Comparison of ENCODE assay signal across 9 cellular contexts in the genomic region with DNA sequence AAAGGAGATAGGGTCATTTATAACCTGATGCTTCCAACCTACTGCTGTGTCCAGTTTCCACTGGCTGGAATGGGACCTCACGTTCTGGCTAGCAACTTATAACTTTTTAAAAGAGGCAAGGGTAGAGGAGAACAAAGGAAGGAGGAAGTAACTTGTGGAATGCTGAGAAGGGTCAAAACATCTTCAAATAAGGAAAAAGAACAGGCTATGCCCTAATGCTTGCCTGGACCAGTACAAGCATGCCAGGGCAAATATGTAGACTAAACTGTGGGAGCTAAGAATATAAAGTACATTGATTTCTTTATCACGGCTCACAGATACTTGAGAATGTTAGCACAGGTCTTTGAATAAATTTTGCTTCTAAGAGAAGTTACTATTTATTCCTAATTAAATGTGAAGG. TPM values are rescaled to one million over a fixed set of nuclear protein-coding genes. Genes with fewer than 3 reads are reported as not detected.
DNase-seq lines count a peak whose midpoint lies in the region; ATAC-seq, FAIRE-seq and TF ChIP-seq lines count a peak whose summit lies in the region.
"Had no signal": no experiment of that assay in that cellular context is flagged by ENCODE, and none has a peak within 500 bp of the region (broad histone marks: within the 10 kb centered on the region; RNA-seq: fewer than 3 reads in every experiment).

No MANE protein-coding gene starts in this region.

- H3K4me3 Mint-ChIP-seq in activated naive CD4-positive, alpha-beta T cell treated with anti-CD3 and anti-CD28 coated beads, Interleukin-2, amount 10 ng/mL, durations not matched to agents 7 days and 5 days: peak overlapping the region; percentile 29
- peak overlapping the region; percentile 51 for H3K4me3 Mint-ChIP-seq in activated CD8-positive, alpha-beta T cell treated with anti-CD3 and anti-CD28 coated beads for 36 hours

- CTCF ChIA-PET in activated naive CD4-positive, alpha-beta T cell treated with anti-CD3 and anti-CD28 coated beads, Interleukin-2, amount 10 ng/mL, durations not matched to agents 7 days and 5 days (lab: Charles Lee): interaction anchor here (0.8 kb wide), 1 partner anchor 173 kb away, joined by 3 read pairs; no protein-coding TSS in a partner anchor
- CTCF ChIA-PET in activated CD8-positive, alpha-beta T cell treated with anti-CD3 and anti-CD28 coated beads for 36 hours (lab: Charles Lee): interaction anchor here (1.4 to 2.0 kb wide), 2 partner anchors 171 to 173 kb away, joined by 4 to 9 read pairs; no protein-coding TSS in a partner anchor

- no peak for TF ChIP-seq CTCF in activated CD8-positive, alpha-beta T cell treated with anti-CD3 and anti-CD28 coated beads for 36 hours (IDR thresholded peaks at IDR 0.05)
- no peak for TF ChIP-seq CTCF in hepatocyte (IDR thresholded peaks at IDR 0.05; ENCODE audit: poor library complexity)
- TF ChIP-seq CTCF in testis (IDR thresholded peaks at IDR 0.05): no peak

- WGBS in hepatocyte (ENCODE audit: low lambda C conversion rate, missing lambda C conversion rate): 58% methylated on average over 2 of the region's 2 CpGs
- 36 to 44% methylated on average over 2 of the region's 2 CpGs for WGBS in testis, 2 donors

- no peaks in the 10 kb centered on the region for H3K9me2 ChIP-seq in hepatocyte (replicated peaks; ENCODE audit: insufficient read depth)

- H3K36me3 Mint-ChIP-seq in activated naive CD4-positive, alpha-beta T cell treated with anti-CD3 and anti-CD28 coated beads, Interleukin-2, amount 10 ng/mL, durations not matched to agents 7 days and 5 days: peaks cover 40% of the 10 kb centered on the region
- H3K36me3 Mint-ChIP-seq in activated naive CD4-positive, alpha-beta T cell treated with anti-CD3 and anti-CD28 coated beads, Interleukin-2, amount 50 U/mL, for 72 hours: peaks cover 30 to 32% of the 10 kb centered on the region in 2 donors
- peaks cover 26% of the 10 kb centered on the region for H3K36me3 Mint-ChIP-seq in activated CD8-positive, alpha-beta T cell treated with anti-CD3 and anti-CD28 coated beads for 36 hours (ENCODE audit: low read depth)

- H3K9me3 ChIP-seq in hepatocyte (ENCODE audit: low read depth): no peaks in the 10 kb centered on the region
- H3K9me3 ChIP-seq in testis: no peaks in the 10 kb centered on the region

- peaks cover 49% of the 10 kb centered on the region for H3K79me2 ChIP-seq in hepatocyte

- H3K9me3 Mint-ChIP-seq in activated naive CD4-positive, alpha-beta T cell treated with anti-CD3 and anti-CD28 coated beads, Interleukin-2, amount 10 ng/mL, durations not matched to agents 7 days and 5 days: peaks cover 10% of the 10 kb centered on the region
- peaks cover 0 to 4% of the 10 kb centered on the region in 2 donors for H3K9me3 Mint-ChIP-seq in activated naive CD4-positive, alpha-beta T cell treated with anti-CD3 and anti-CD28 coated beads, Interleukin-2, amount 50 U/mL, for 72 hours
- H3K9me3 Mint-ChIP-seq in activated CD8-positive, alpha-beta T cell treated with anti-CD3 and anti-CD28 coated beads for 36 hours: peaks cover 4% of the 10 kb centered on the region

- no peaks in the 10 kb centered on the region for H4K20me1 ChIP-seq in hepatocyte (ENCODE audit: insufficient read depth, poor library complexity, severe bottlenecking)

- TF ChIP-seq POLR2A in testis (IDR thresholded peaks at IDR 0.05): no peak
- no peak for TF ChIP-seq POLR2A in GM12892 (IDR thresholded peaks at IDR 0.05; ENCODE audit: low read depth, low read length)

- no peak for ATAC-seq in activated naive CD4-positive, alpha-beta T cell treated with anti-CD3 and anti-CD28 coated beads, Interleukin-2, amount 50 U/mL, for 72 hours
- no peak for ATAC-seq in activated CD8-positive, alpha-beta T cell treated with anti-CD3 and anti-CD28 coated beads for 36 hours
- no peak for ATAC-seq in HG02970 (IDR thresholded peaks at IDR 0.05; ENCODE audit: low FRiP score, unreplicated experiment)

- no peak overlapping the region for H2AFZ ChIP-seq in hepatocyte

- peak overlapping the region; percentile 93 for H3K4me2 ChIP-seq in hepatocyte

- intact Hi-C loops in activated CD8-positive, alpha-beta T cell treated with anti-CD3 and anti-CD28 coated beads for 36 hours (cut with micrococcal nuclease): no loop called here
- intact Hi-C loops in testis (cut with DNase I; ENCODE audit: low total_unique reads): loop anchor here (10.0 kb wide), 1 partner anchor 142 kb away; the partner anchor contains the start of gene ZNF846

- peaks cover 12% of the 10 kb centered on the region for H3K4me1 ChIP-seq in hepatocyte (ENCODE audit: insufficient read depth)
- peaks cover 16% of the 10 kb centered on the region for H3K4me1 ChIP-seq in testis

- H3K27me3 ChIP-seq in hepatocyte: no peaks in the 10 kb centered on the region
- H3K27me3 ChIP-seq in testis: no peaks in the 10 kb centered on the region

- H3K27ac ChIP-seq in hepatocyte (peak overlapping the region; percentile 100), testis (peak overlapping the region; percentile 20 to 90)

- POLR2A ChIA-PET in activated CD8-positive, alpha-beta T cell treated with anti-CD3 and anti-CD28 coated beads for 36 hours (lab: Charles Lee): interaction anchor here (1.0 to 1.4 kb wide), 2 partner anchors 25 to 173 kb away, joined by 3 to 5 read pairs; no protein-coding TSS in a partner anchor

- peaks cover 7% of the 10 kb centered on the region for H3K27me3 Mint-ChIP-seq in activated naive CD4-positive, alpha-beta T cell treated with anti-CD3 and anti-CD28 coated beads, Interleukin-2, amount 10 ng/mL, durations not matched to agents 7 days and 5 days
- H3K27me3 Mint-ChIP-seq in activated CD8-positive, alpha-beta T cell treated with anti-CD3 and anti-CD28 coated beads for 36 hours: no peaks in the 10 kb centered on the region

- DNase-seq in activated naive CD4-positive, alpha-beta T cell treated with anti-CD3 and anti-CD28 coated beads, Interleukin-2, amount 10 ng/mL, durations not matched to agents 7 days and 5 days: no peak
- no peak for DNase-seq in activated naive CD4-positive, alpha-beta T cell treated with anti-CD3 and anti-CD28 coated beads, Interleukin-2, amount 50 U/mL, for 72 hours (ENCODE audit: low spot score in 2 of 2)
- no peak for DNase-seq in activated CD8-positive, alpha-beta T cell treated with anti-CD3 and anti-CD28 coated beads for 36 hours
- DNase-seq in hepatocyte (ENCODE audit: low spot score) (no peak), testis (no peak), NCI-H82 treated with DMSO at 0.1 percent for 48 hours (lab: John Stamatoyannopoulos, UW; ENCODE audit: unreplicated experiment) (no peak), GM12892 (ENCODE audit: insufficient read length) (no peak)
- DNase-seq: nucleus accumbens had no signal

- H3K36me3 ChIP-seq in hepatocyte (replicated peaks; ENCODE audit: insufficient read depth, low read depth) (no peaks in the 10 kb centered on the region), testis (ENCODE audit: low read depth, missing control alignments) (no peaks in the 10 kb centered on the region)

- no peak overlapping the region for H3K27ac Mint-ChIP-seq in activated naive CD4-positive, alpha-beta T cell treated with anti-CD3 and anti-CD28 coated beads, Interleukin-2, amount 10 ng/mL, durations not matched to agents 7 days and 5 days
- peak overlapping the region in 1 of 2 donors; percentile 99 for H3K27ac Mint-ChIP-seq in activated naive CD4-positive, alpha-beta T cell treated with anti-CD3 and anti-CD28 coated beads, Interleukin-2, amount 50 U/mL, for 72 hours
- H3K27ac Mint-ChIP-seq in activated CD8-positive, alpha-beta T cell treated with anti-CD3 and anti-CD28 coated beads for 36 hours: peak overlapping the region; percentile 46

- FAIRE-seq in GM12892 (lab: Jason Lieb, UNC): no peak

- H3K4me1 Mint-ChIP-seq in activated naive CD4-positive, alpha-beta T cell treated with anti-CD3 and anti-CD28 coated beads, Interleukin-2, amount 10 ng/mL, durations not matched to agents 7 days and 5 days: peaks cover 23% of the 10 kb centered on the region
- H3K4me1 Mint-ChIP-seq in activated CD8-positive, alpha-beta T cell treated with anti-CD3 and anti-CD28 coated beads for 36 hours (ENCODE audit: low read depth): peaks cover 18% of the 10 kb centered on the region

- H3K4me3 ChIP-seq in hepatocyte (no peak overlapping the region), testis (no peak overlapping the region)

RNA-seq across cellular contexts. Expression of gene ZNF561, which starts 1.5 kb away (rescaled TPM):
- total RNA-seq in activated naive CD4-positive, alpha-beta T cell treated with anti-CD3 and anti-CD28 coated beads, Interleukin-2, amount 50 U/mL, for 72 hours: 10 to 100 TPM; 28.6 to 49.1 TPM
- 10 to 100 TPM; 23.1 to 24.2 TPM for total RNA-seq in activated CD8-positive, alpha-beta T cell treated with anti-CD3 and anti-CD28 coated beads for 36 hours
- total RNA-seq in hepatocyte: 40.3 and 52.8 TPM in 2 replicates
- 21.1 and 21.6 TPM in 2 replicates for polyA plus RNA-seq in hepatocyte
- 10 to 100 TPM; 19.3 to 37.7 TPM for total RNA-seq in testis
- polyA plus RNA-seq in testis (ENCODE audit: insufficient read depth, low read depth, low replicate concordance): 16.9 TPM
- 19.9 TPM for polyA plus RNA-seq in GM12892 (2012; ENCODE audit: missing spikeins)

RNA-seq across cellular contexts. Expression of gene ZNF121, which starts 38.2 kb away (rescaled TPM):
- total RNA-seq in activated naive CD4-positive, alpha-beta T cell treated with anti-CD3 and anti-CD28 coated beads, Interleukin-2, amount 50 U/mL, for 72 hours: 10 to 100 TPM; 68.6 to 87.1 TPM
- 10 to 100 TPM; 79.9 to 85.5 TPM for total RNA-seq in activated CD8-positive, alpha-beta T cell treated with anti-CD3 and anti-CD28 coated beads for 36 hours
- total RNA-seq in hepatocyte (44.9 and 48.0 TPM in 2 replicates), testis (10 to 100 TPM; 20.8 to 26.4 TPM)
- polyA plus RNA-seq in hepatocyte (5.4 and 6.1 TPM in 2 replicates), testis (ENCODE audit: insufficient read depth, low read depth, low replicate concordance) (4.1 TPM)
- polyA plus RNA-seq in GM12892 (2012; ENCODE audit: missing spikeins): 25.1 TPM

RNA-seq across cellular contexts. Expression of gene ZNF562, which starts 52.4 kb away (rescaled TPM):
- total RNA-seq in activated naive CD4-positive, alpha-beta T cell treated with anti-CD3 and anti-CD28 coated beads, Interleukin-2, amount 50 U/mL, for 72 hours: 10 to 100 TPM; 24.2 to 73.4 TPM
- 10 to 100 TPM; 34.0 to 38.6 TPM for total RNA-seq in activated CD8-positive, alpha-beta T cell treated with anti-CD3 and anti-CD28 coated beads for 36 hours
- total RNA-seq in hepatocyte: 0.24 and 0.87 TPM in 2 replicates
- 0.94 and 1.3 TPM in 2 replicates for polyA plus RNA-seq in hepatocyte
- 10 to 100 TPM; 16.9 to 17.4 TPM for total RNA-seq in testis
- 7.4 TPM for polyA plus RNA-seq in testis (ENCODE audit: insufficient read depth, low read depth, low replicate concordance)
- 7.4 TPM for polyA plus RNA-seq in GM12892 (2012; ENCODE audit: missing spikeins)
